Comparison of ENCODE assay signal across 8 cellular contexts in the genomic region with DNA sequence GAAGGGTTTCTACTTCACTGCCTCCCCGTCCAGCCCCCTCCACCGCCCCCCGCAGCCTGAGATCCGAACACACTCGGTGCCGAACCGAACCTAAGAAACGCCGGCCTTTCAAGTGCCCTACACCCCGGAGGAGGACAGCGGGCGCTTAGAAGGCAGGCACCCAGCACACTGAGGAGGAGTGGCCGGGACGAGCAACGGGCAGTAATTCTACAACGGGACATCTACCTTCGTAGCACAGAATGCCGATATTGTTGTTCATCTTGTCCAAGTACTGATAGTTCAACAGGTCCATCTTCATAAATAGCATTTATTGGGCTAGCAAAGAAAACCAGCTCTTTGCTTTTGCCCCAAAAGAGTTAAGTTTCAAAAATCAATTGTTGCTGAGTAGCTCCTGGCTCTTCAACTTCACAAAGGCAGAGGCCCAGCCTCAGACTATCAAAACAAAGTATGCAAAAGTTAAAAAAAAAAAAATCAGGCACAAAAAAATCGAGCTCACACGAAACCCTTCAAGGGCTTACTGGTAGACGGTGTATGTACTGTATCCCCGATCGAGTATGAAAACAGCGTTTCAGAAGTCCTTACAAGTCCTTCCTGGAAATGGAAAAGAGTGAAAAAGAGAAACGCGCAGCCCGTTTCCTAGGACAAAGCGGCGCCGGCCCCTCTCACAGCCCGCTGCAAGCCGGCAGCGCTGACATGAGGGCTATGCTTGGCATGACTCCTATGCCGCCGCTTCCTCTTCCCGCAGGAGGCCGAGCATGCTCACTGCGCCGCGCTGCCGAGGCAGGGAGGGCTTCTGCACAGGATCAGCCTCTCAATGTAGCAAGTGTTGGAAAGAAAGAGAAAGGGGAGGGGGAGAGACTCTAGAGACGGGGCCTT. TPM values are rescaled to one million over a fixed set of nuclear protein-coding genes. Genes with fewer than 3 reads are reported as not detected.
DNase-seq lines count a peak whose midpoint lies in the region; ATAC-seq, FAIRE-seq and TF ChIP-seq lines count a peak whose summit lies in the region.

A gene with protein sequence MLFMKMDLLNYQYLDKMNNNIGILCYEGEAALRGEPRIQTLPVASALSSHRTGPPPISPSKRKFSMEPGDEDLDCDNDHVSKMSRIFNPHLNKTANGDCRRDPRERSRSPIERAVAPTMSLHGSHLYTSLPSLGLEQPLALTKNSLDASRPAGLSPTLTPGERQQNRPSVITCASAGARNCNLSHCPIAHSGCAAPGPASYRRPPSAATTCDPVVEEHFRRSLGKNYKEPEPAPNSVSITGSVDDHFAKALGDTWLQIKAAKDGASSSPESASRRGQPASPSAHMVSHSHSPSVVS (minus strand): TSS at position 704 of the 876 bp plus-strand sequence. CDS start 397 bp downstream, at position 307.

- peak within 1 kb of the TSS; percentile 88 for H3K4ac ChIP-seq in H1 (replicated peaks; ENCODE audit: insufficient read length, low read depth, low read length)
- H3K4ac ChIP-seq in mesenchymal stem cell (ENCODE audit: low read depth in 1 of 2, low read length in 2 of 2) = peak within 1 kb of the TSS; percentile 91 to 98

- H3K9me3 ChIP-seq in H1 (ENCODE audit: insufficient read depth in 2 of 2, low read depth in 1 of 2, low read length in 1 of 2) (no peaks in the 10 kb centered on the region), mesenchymal stem cell (ENCODE audit: control insufficient read depth, low read length) (no peaks in the 10 kb centered on the region)

- H2AK5ac ChIP-seq in H1 (ENCODE audit: low read depth, low read length) (no peak within 1 kb of the TSS), mesenchymal stem cell (ENCODE audit: low read length, severe bottlenecking) (peak within 1 kb of the TSS; percentile 89)

- H3K14ac ChIP-seq in H1 (ENCODE audit: insufficient read length) = peak within 1 kb of the TSS; percentile 13
- H3K14ac ChIP-seq in mesenchymal stem cell (ENCODE audit: low read length in 2 of 2) = peak within 1 kb of the TSS; percentile 95 to 97

- no peak for FAIRE-seq in H1 (lab: Jason Lieb, UNC)

- H3K23ac ChIP-seq in H1 (ENCODE audit: insufficient read length) = no peak within 1 kb of the TSS
- H3K23ac ChIP-seq in mesenchymal stem cell (ENCODE audit: low read length in 2 of 2) = peak within 1 kb of the TSS; percentile 89 to 99

- no peak within 1 kb of the TSS for H2BK20ac ChIP-seq in H1 (ENCODE audit: low read length)

- H3K27me3 ChIP-seq in H1 (replicated peaks in 1 of 4; ENCODE audit: control insufficient read depth in 3 of 4, extremely low read depth in 1 of 4, insufficient read depth in 3 of 4, low read length in 3 of 4) (no peaks in the 10 kb centered on the region), mesenchymal stem cell (ENCODE audit: control insufficient read depth in 1 of 2, insufficient read depth in 1 of 2, low read length in 2 of 2) (no peaks in the 10 kb centered on the region)

- H2BK15ac ChIP-seq in H1 (ENCODE audit: low read length) (peak within 1 kb of the TSS; percentile 6; the same call in 1 of the 2 replicates), mesenchymal stem cell (ENCODE audit: low read depth, poor library complexity, severe bottlenecking) (peak within 1 kb of the TSS; percentile 66)

- ATAC-seq in GM19328 (IDR thresholded peaks at IDR 0.05; ENCODE audit: unreplicated experiment) (peak; percentile 56), HG03520 (IDR thresholded peaks at IDR 0.05; ENCODE audit: unreplicated experiment) (peak; percentile 40)

- POLR2A ChIA-PET in activated CD8-positive, alpha-beta memory T cell treated with anti-CD3 and anti-CD28 coated beads for 36 hours (lab: Charles Lee) = interaction anchor here (0.7 to 1.5 kb wide), 3 partner anchors 17 to 207 kb away, joined by 4 to 5 read pairs (median 5); no protein-coding TSS in a partner anchor
- POLR2A ChIA-PET in H1 (lab: Charles Lee; ENCODE audit: partially characterized antibody) = interaction anchor here (0.7 to 1.5 kb wide), 12 partner anchors 12 to 488 kb away, joined by 3 to 5 read pairs (median 3); no protein-coding TSS in a partner anchor

- H4K91ac ChIP-seq in H1 (replicated peaks; ENCODE audit: insufficient read length, low read length) (peak within 1 kb of the TSS; percentile 90), mesenchymal stem cell (ENCODE audit: low read length) (peak within 1 kb of the TSS; percentile 99)

- H3K9ac ChIP-seq in H1 (replicated peaks in 1 of 4; ENCODE audit: extremely low read depth in 1 of 4, low read depth in 3 of 4, low read length in 3 of 4) (peak within 1 kb of the TSS; percentile 60 to 81 (median 68)), mesenchymal stem cell (ENCODE audit: low read length) (peak within 1 kb of the TSS; percentile 99)

- 2% methylated on average over 41 of the region's 42 CpGs; no CpG with 5 or more reads in 1 of the 2 experiments for WGBS in H1 (ENCODE audit: extremely low coverage in 1 of 2, insufficient coverage in 1 of 2, insufficient read length in 1 of 2, insufficient replicate concordance in 2 of 2, low coverage in 1 of 2, low lambda C conversion rate in 2 of 2, missing lambda C conversion rate in 1 of 2), 2 experiments
- WGBS in mesenchymal stem cell = under 1% methylated on average over 42 of the region's 42 CpGs

- H4K5ac ChIP-seq in H1 (ENCODE audit: insufficient read length, low read depth, low read length) = peak within 1 kb of the TSS; percentile 97

- H2BK120ac ChIP-seq in H1 (replicated peaks; ENCODE audit: low read depth, low read length) (peak within 1 kb of the TSS; percentile 29), mesenchymal stem cell (ENCODE audit: low read depth, low read length) (peak within 1 kb of the TSS; percentile 73)

- TF ChIP-seq EP300 in H1 (IDR thresholded peaks at IDR 0.05; ENCODE audit: borderline replicate concordance in 1 of 2, low read depth in 2 of 2, low read length in 2 of 2) = no peak

- H3K36me3 ChIP-seq in H1 (ENCODE audit: control insufficient read depth in 2 of 4, insufficient read depth in 4 of 4, low read length in 3 of 4) (no peaks in the 10 kb centered on the region), mesenchymal stem cell (ENCODE audit: control insufficient read depth in 1 of 2, insufficient read depth in 2 of 2, low read depth in 1 of 2, low read length in 2 of 2) (peaks cover 0 to 8% of the 10 kb centered on the region in 2 experiments)

- H3K4me1 ChIP-seq in H1 (replicated peaks in 1 of 4; ENCODE audit: control insufficient read depth in 3 of 4, insufficient read depth in 4 of 4, low read length in 3 of 4) = peaks cover 1 to 14% (median 6%) of the 10 kb centered on the region in 4 experiments; a peak in 6 of 7 replicates
- peaks cover 13% of the 10 kb centered on the region for H3K4me1 ChIP-seq in mesenchymal stem cell (ENCODE audit: control insufficient read depth, insufficient read depth, low read depth, low read length)

- H3K79me2 ChIP-seq in H1 (ENCODE audit: control insufficient read depth in 1 of 2, insufficient read depth in 2 of 2, low read length in 2 of 2) = peaks cover 9 to 46% of the 10 kb centered on the region in 2 experiments

- H3K79me1 ChIP-seq in H1 (ENCODE audit: low read depth, low read length) = peaks cover 5% of the 10 kb centered on the region; the same call in 1 of the 2 replicates
- H3K79me1 ChIP-seq in mesenchymal stem cell (replicated peaks; ENCODE audit: low read length, poor library complexity, severe bottlenecking) = peaks cover 10% of the 10 kb centered on the region

- H3K4me2 ChIP-seq in H1 (ENCODE audit: insufficient read depth in 1 of 2, low read depth in 2 of 2, low read length in 2 of 2) (peak within 1 kb of the TSS; percentile 83 to 86), mesenchymal stem cell (ENCODE audit: low read length, poor library complexity, severe bottlenecking) (peak within 1 kb of the TSS; percentile 71)

- no peak within 1 kb of the TSS for H2AFZ ChIP-seq in H1 (ENCODE audit: low read length)
- no peak within 1 kb of the TSS for H2AFZ ChIP-seq in mesenchymal stem cell (ENCODE audit: low read depth, low read length)

- H4K20me1 ChIP-seq in H1 (replicated peaks in 1 of 2; ENCODE audit: control insufficient read depth in 1 of 2, insufficient read depth in 2 of 2, low read length in 2 of 2) = peaks cover 0 to 2% of the 10 kb centered on the region in 2 experiments

- H3K27ac ChIP-seq in H1 (ENCODE audit: low read depth, low read length) (peak within 1 kb of the TSS; percentile 75), mesenchymal stem cell (ENCODE audit: low read length, poor library complexity, severe bottlenecking) (peak within 1 kb of the TSS; percentile 97)

- H4K8ac ChIP-seq in H1 (ENCODE audit: extremely low read depth, insufficient read depth, low read length) (peak within 1 kb of the TSS; percentile 90), mesenchymal stem cell (ENCODE audit: low read length) (peak within 1 kb of the TSS; percentile 86)

- peak; percentile 65 to 66 for TF ChIP-seq POLR2A in H1 (IDR thresholded peaks at IDR 0.05; ENCODE audit: control extremely low read depth in 1 of 2, low read depth in 2 of 2, low read length in 2 of 2)

- H3K4me3 ChIP-seq in H1 (ENCODE audit: extremely low read depth in 1 of 4, insufficient read depth in 2 of 4, low read depth in 3 of 4, low read length in 4 of 4) (peak within 1 kb of the TSS; percentile 80 to 83 (median 82)), mesenchymal stem cell (ENCODE audit: insufficient read depth in 1 of 2, low read depth in 1 of 2, low read length in 2 of 2) (peak within 1 kb of the TSS; percentile 82 to 86)

- CTCF ChIA-PET in activated CD8-positive, alpha-beta memory T cell treated with anti-CD3 and anti-CD28 coated beads for 36 hours (lab: Charles Lee) = interaction anchor here (0.6 to 2.0 kb wide), 4 partner anchors 18 to 203 kb away, joined by 3 to 6 read pairs (median 4); a partner anchor contains a TSS
- CTCF ChIA-PET in H1 (lab: Charles Lee; ENCODE audit: partially characterized antibody) = interaction anchor here (0.5 to 2.2 kb wide), 6 partner anchors 13 to 1294 kb away, joined by 3 to 11 read pairs (median 3); no protein-coding TSS in a partner anchor

- DNase-seq in C1 segment of cervical spinal cord (lab: John Stamatoyannopoulos, UW) = peak in 13 of 14 donors; percentile 73 to 94 (median 86)
- peak; percentile 75 for DNase-seq in NOMO-1 treated with DMSO at 0.1 percent for 48 hours (lab: John Stamatoyannopoulos, UW; ENCODE audit: unreplicated experiment)
- peak; percentile 81 to 82 for DNase-seq in H1 (ENCODE audit: low read depth in 1 of 2, low spot score in 2 of 2)
- DNase-seq in mesenchymal stem cell = peak; percentile 95
- peak; percentile 31 for DNase-seq in stimulated activated CD8-positive, alpha-beta memory T cell treated with anti-CD3 and anti-CD28 coated beads, Interleukin-12 subunit alpha, Interleukin-12 subunit beta, amount 100 ng/mL, for 24 hours (ENCODE audit: extremely low read depth)

- TF ChIP-seq RAD21 in H1 (IDR thresholded peaks at IDR 0.05 in 1 of 2, conservative IDR thresholded peaks at IDR 0.05 in 1 of 2; ENCODE audit: low read depth in 2 of 2, low read length in 2 of 2) = peak; percentile 26 to 45

- H3K56ac ChIP-seq in H1 (replicated peaks; ENCODE audit: insufficient read length, low read depth, low read length) = peak within 1 kb of the TSS; percentile 74

- peak in 2 of 3 experiments; percentile 1 to 22; a peak in 2 of 4 replicates for TF ChIP-seq CTCF in H1 (IDR thresholded peaks at IDR 0.05; ENCODE audit: control extremely low read depth in 1 of 3, insufficient read depth in 1 of 3, low read depth in 1 of 3, low read length in 3 of 3)

- H3K18ac ChIP-seq in H1 (ENCODE audit: extremely low read depth, low read length) = peak within 1 kb of the TSS; percentile 80
- peak within 1 kb of the TSS; percentile 86 to 99 for H3K18ac ChIP-seq in mesenchymal stem cell (ENCODE audit: low read depth in 1 of 2, low read length in 2 of 2)

- peak within 1 kb of the TSS; percentile 12; the same call in 1 of the 2 replicates for H2BK12ac ChIP-seq in H1 (ENCODE audit: low read depth, low read length)
- H2BK12ac ChIP-seq in mesenchymal stem cell (ENCODE audit: low read length in 2 of 2) = peak within 1 kb of the TSS; percentile 20 to 98

- no peaks in the 10 kb centered on the region; the same call in none of the 2 replicates for H3K23me2 ChIP-seq in H1 (ENCODE audit: low read depth, low read length)

- H2BK5ac ChIP-seq in H1 (ENCODE audit: low read depth, low read length) (peak within 1 kb of the TSS; percentile 86), mesenchymal stem cell (ENCODE audit: low read depth, low read length, poor library complexity, severe bottlenecking) (peak within 1 kb of the TSS; percentile 95)

RNA-seq across cellular contexts. Expression of the gene that starts here (rescaled TPM):
- total RNA-seq in activated CD8-positive, alpha-beta memory T cell treated with anti-CD3 and anti-CD28 coated beads for 36 hours = 10 to 100 TPM; 47.7 to 50.3 TPM
- total RNA-seq in H1 (2021; fragmentation: NEBNext Ultra II Directional; extraction: Animal tissue kit (Norgen Biotek cat#: 25700)) = 41.9 and 45.1 TPM in 2 replicates
- 50.0 and 61.4 TPM in 2 replicates for polyA plus RNA-seq in H1 (2011; rRNA removed)
- polyA plus RNA-seq in H1 (2011; cell fraction: cytosol; rRNA removed) = 36.8 TPM
- 47.2 TPM for polyA plus RNA-seq in H1 (2011; cell fraction: nucleus; rRNA removed)
- polyA plus RNA-seq in H1 (2012, experiment 1 of 2) = 25.0 to 30.9 TPM (median 26.7 TPM) in 4 replicates
- polyA plus RNA-seq in H1 (2012, experiment 2 of 2) = 28.4 TPM
- 33.7 TPM for polyA plus RNA-seq in H1 (2013, experiment 1 of 2)
- 33.3 TPM for polyA plus RNA-seq in H1 (2013, experiment 2 of 2)
- 23.2 and 35.7 TPM in 2 replicates for polyA minus RNA-seq in H1 (2011; rRNA and poly(A)+ RNA removed)
- 23.8 TPM for polyA minus RNA-seq in H1 (2011; cell fraction: cytosol; rRNA and poly(A)+ RNA removed)
- 46.4 TPM for polyA minus RNA-seq in H1 (2011; cell fraction: nucleus; rRNA and poly(A)+ RNA removed)
- 73.9 TPM for polyA plus RNA-seq in mesenchymal stem cell (2013, experiment 1 of 2)
- 71.8 TPM for polyA plus RNA-seq in mesenchymal stem cell (2013, experiment 2 of 2)

Comparison
In these comparisons a context has a peak if more than half of its experiments do, and no peak if none do; other contexts are left out.
1. Peak in every context shown above with its lines: DNase-seq, ATAC-seq, H3K4me3 ChIP-seq and H3K27ac ChIP-seq.
2. DNase-seq: peak in every context shown above with its lines; median percentile 95 in mesenchymal stem cell; 86 in C1 segment of cervical spinal cord; 82 in H1; 75 in NOMO-1 treated with DMSO at 0.1 percent for 48 hours; 31 in stimulated activated CD8-positive, alpha-beta memory T cell treated with anti-CD3 and anti-CD28 coated beads, Interleukin-12 subunit alpha, Interleukin-12 subunit beta, amount 100 ng/mL, for 24 hours.